ENCODE assay signal across 9 cellular contexts in the genomic region with DNA sequence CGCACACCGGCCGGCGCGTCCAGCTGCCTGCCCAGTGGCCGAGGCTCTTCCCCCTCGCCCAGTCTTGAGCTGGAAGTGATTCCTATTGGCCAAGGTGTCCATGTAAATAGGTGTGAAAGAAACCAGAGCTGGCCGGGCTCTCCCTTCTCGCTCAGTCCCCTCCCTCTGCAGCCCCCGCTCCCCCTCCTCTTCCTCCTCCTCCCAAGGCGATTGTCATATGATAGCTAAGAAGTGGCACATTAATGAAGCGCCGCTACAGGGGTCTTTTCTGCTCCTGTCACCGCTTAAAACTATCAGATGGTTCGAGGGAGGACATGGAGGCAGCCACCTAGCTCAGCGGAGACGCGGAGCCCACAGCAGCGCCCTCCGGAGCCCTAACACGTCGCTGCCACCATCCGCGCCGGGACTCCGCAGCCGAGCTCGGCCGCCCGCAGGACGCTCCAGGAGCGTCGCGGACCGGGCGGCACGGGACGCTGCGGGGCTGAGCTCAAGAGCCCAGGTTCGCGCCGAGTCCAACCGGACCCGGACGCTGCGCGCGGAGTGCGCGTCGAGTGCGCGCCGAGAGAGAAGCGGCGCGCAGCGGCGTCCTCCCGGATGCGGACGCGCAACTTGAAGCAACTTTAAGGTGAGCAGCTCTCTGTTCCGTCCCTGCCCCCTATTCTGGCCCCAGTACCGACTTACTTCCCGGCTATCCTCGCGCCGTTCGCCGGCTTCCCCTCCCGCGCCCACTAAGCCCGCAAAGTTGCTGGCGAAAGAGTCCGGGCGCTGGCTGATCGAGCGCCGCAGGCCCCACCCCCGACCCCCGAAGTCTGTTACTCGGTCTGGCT. TPM values are rescaled to one million over a fixed set of nuclear protein-coding genes. Genes with fewer than 3 reads are reported as not detected.
DNase-seq lines count a peak whose midpoint lies in the region; ATAC-seq, FAIRE-seq and TF ChIP-seq lines count a peak whose summit lies in the region.
"Had no signal": no experiment of that assay in that cellular context is flagged by ENCODE, and none has a peak within 500 bp of the region (broad histone marks: within the 10 kb centered on the region; RNA-seq: fewer than 3 reads in every experiment).

A gene (plus strand): TSS at position 293 of the 827 bp plus-strand sequence. CDS start 653 bp downstream, outside the sequence.

- in situ Hi-C loops in K562 (cut with MboI) = no loop called here

- peak within 1 kb of the TSS; percentile 93 for H3K4me3 Mint-ChIP-seq in nephron progenitor cell

- POLR2A ChIA-PET in K562 (lab: Yijun Ruan, JAX) = interaction anchor here (1.6 kb wide), 1 partner anchor 12 kb away, joined by 4 read pairs; no protein-coding TSS in a partner anchor

- H3K27ac ChIP-seq in K562 (ENCODE audit: extremely low read depth, low read depth, low read length) = no peak within 1 kb of the TSS

- H3K36me3 Mint-ChIP-seq in nephron progenitor cell (ENCODE audit: low read depth) = no peaks in the 10 kb centered on the region

- CTCF ChIA-PET in K562 (lab: Yijun Ruan, JAX; ENCODE audit: low intra/inter-chr PET ratio) = no interaction called here

- no peak for FAIRE-seq in K562 (lab: Jason Lieb, UNC)
- FAIRE-seq: islet of Langerhans had no signal

- intact Hi-C loops in K562 (cut with micrococcal nuclease) = no loop called here

- WGBS in K562 (ENCODE audit: insufficient coverage, low coverage, missing lambda C conversion rate) = 61% methylated on average over 27 of the region's 83 CpGs

- H3K79me2 ChIP-seq in K562 (ENCODE audit: control insufficient read depth, insufficient read depth, low read length) = no peaks in the 10 kb centered on the region

- peak within 1 kb of the TSS; percentile 88 for H3K27ac Mint-ChIP-seq in nephron progenitor cell

- H3K9ac ChIP-seq in K562 (ENCODE audit: insufficient read depth in 1 of 2, low read depth in 2 of 2, low read length in 2 of 2) = no peak within 1 kb of the TSS

- no peak for TF ChIP-seq POLR2A in K562 (conservative IDR thresholded peaks at IDR 0.05)

- no peak within 1 kb of the TSS for H2AFZ ChIP-seq in K562 (ENCODE audit: low read depth, low read length)

- no peak for TF ChIP-seq RAD21 in K562 (CRISPR knock-in tag; conservative IDR thresholded peaks at IDR 0.05 in 1 of 2, IDR thresholded peaks at IDR 0.05 in 1 of 2)

- H3K27me3 ChIP-seq in K562 (ENCODE audit: control insufficient read depth in 2 of 2, insufficient read depth in 2 of 2, low read length in 2 of 2) = peaks cover 14 to 46% of the 10 kb centered on the region in 2 experiments

- no peaks in the 10 kb centered on the region for H3K9me3 Mint-ChIP-seq in nephron progenitor cell

- peaks cover 78% of the 10 kb centered on the region for H3K4me1 Mint-ChIP-seq in nephron progenitor cell

- H3K27me3 Mint-ChIP-seq in nephron progenitor cell (ENCODE audit: low read depth, poor library complexity) = peaks cover 48% of the 10 kb centered on the region

- no peak within 1 kb of the TSS for H3K4me3 ChIP-seq in K562

- no peaks in the 10 kb centered on the region for H3K9me3 ChIP-seq in K562 (replicated peaks; ENCODE audit: control insufficient read depth, insufficient read depth, low read depth, low read length)

- H3K4me2 ChIP-seq in K562 (ENCODE audit: insufficient read depth, low read length) = no peak within 1 kb of the TSS

- no peak for TF ChIP-seq EP300 in K562 (IDR thresholded peaks at IDR 0.05; ENCODE audit: low read length)

- ATAC-seq in K562 = no peak
- ATAC-seq in GM18867 (IDR thresholded peaks at IDR 0.05; ENCODE audit: unreplicated experiment) = no peak

- no peaks in the 10 kb centered on the region for H3K36me3 ChIP-seq in K562 (ENCODE audit: control insufficient read depth, insufficient read depth, low read length)

- peak; percentile 61 for DNase-seq in COLO668 (lab: John Stamatoyannopoulos, UW; ENCODE audit: unreplicated experiment)
- DNase-seq in NCI-H1105 (lab: John Stamatoyannopoulos, UW) = peak; percentile 19
- DNase-seq in K562 (ENCODE audit: extremely low read depth in 1 of 4, low spot score in 3 of 4) = no peak
- DNase-seq in nephron progenitor cell = peak; percentile 80
- no peak for DNase-seq in NCI-H446 (lab: John Stamatoyannopoulos, UW)
- DNase-seq in NCI-H2171 treated with DMSO at 0.1 percent for 48 hours (lab: John Stamatoyannopoulos, UW) = no peak
- DNase-seq in Ammon's horn (ENCODE audit: low spot score) = no peak

- BruUV-seq in K562 (replicated peaks; lab: Mats Ljungman, UMichigan) = no TSS peak

- H3K4me1 ChIP-seq in K562 (replicated peaks in 1 of 2; ENCODE audit: control insufficient read depth in 2 of 2, insufficient read depth in 2 of 2, low read length in 2 of 2) = peaks cover 0 to 12% of the 10 kb centered on the region in 2 experiments; a peak in 2 of 5 replicates

- TF ChIP-seq CTCF in K562 (IDR thresholded peaks at IDR 0.05 in 2 of 3, conservative IDR thresholded peaks at IDR 0.05 in 1 of 3; ENCODE audit: insufficient read depth in 2 of 3, low read depth in 1 of 3, low read length in 3 of 3) = no peak
- no peak for TF ChIP-seq CTCF in nephron progenitor cell (IDR thresholded peaks at IDR 0.05)

- no peaks in the 10 kb centered on the region for H3K9me1 ChIP-seq in K562 (ENCODE audit: control insufficient read depth, insufficient read depth, low read length)

- H4K20me1 ChIP-seq in K562 (replicated peaks; ENCODE audit: control insufficient read depth, insufficient read depth, low read length) = no peaks in the 10 kb centered on the region

TF ChIP-seq in K562, 482 proteins besides CTCF, POLR2A, EP300 and RAD21:
- TF ChIP-seq, protein P1, sequence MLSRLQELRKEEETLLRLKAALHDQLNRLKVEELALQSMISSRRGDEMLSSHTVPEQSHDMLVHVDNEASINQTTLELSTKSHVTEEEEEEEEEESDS (CRISPR knock-in tag; IDR thresholded peaks at IDR 0.05) = no peak
- TF ChIP-seq, protein P2, sequence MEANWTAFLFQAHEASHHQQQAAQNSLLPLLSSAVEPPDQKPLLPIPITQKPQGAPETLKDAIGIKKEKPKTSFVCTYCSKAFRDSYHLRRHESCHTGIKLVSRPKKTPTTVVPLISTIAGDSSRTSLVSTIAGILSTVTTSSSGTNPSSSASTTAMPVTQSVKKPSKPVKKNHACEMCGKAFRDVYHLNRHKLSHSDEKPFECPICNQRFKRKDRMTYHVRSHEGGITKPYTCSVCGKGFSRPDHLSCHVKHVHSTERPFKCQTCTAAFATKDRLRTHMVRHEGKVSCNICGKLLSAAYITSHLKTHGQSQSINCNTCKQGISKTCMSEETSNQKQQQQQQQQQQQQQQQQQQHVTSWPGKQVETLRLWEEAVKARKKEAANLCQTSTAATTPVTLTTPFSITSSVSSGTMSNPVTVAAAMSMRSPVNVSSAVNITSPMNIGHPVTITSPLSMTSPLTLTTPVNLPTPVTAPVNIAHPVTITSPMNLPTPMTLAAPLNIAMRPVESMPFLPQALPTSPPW (CRISPR knock-in tag; IDR thresholded peaks at IDR 0.05) = peak; percentile 69; the same call in 1 of the 2 replicates

RNA-seq across cellular contexts. Expression of the gene that starts here (rescaled TPM):
- not detected in 2 replicates for total RNA-seq in K562 (2011; cell fraction: chromatin; rRNA removed; ENCODE audit: low replicate concordance)
- not detected in 2 replicates for total RNA-seq in K562 (2011; cell fraction: nucleolus; rRNA removed)
- total RNA-seq in K562 (2011; cell fraction: nucleoplasm; rRNA removed) = not detected in 2 replicates
- total RNA-seq in K562 (2014; rRNA removed) (not detected in 2 replicates), K562 (2014; rRNA removed; fragmentation: Illumina TruSeq; extraction: Trizol) (not detected in 2 replicates), K562 (2015; rRNA removed; fragmentation: Illumina TruSeq; extraction: Trizol) (not detected in 2 replicates), K562 (2021) (not detected in 2 replicates)
- polyA plus RNA-seq in K562 (2011; rRNA removed) (not detected in 2 replicates), K562 (2014; fragmentation: Illumina TruSeq; extraction: Trizol) (not detected in 2 replicates), K562 (2014; fragmentation: Nextera tagmentation; extraction: Ambion mirVana) (not detected), K562 (2014; rRNA removed) (not detected in 2 replicates)
- polyA plus RNA-seq in K562 (2011; cell fraction: cytosol; rRNA removed) = not detected in 2 replicates
- polyA plus RNA-seq in K562 (2011; cell fraction: nucleus; rRNA removed) = not detected in 2 replicates
- not detected in 2 replicates for polyA plus RNA-seq in K562 (2012)
- polyA minus RNA-seq in K562 (2011; rRNA and poly(A)+ RNA removed) = not detected in 2 replicates
- polyA minus RNA-seq in K562 (2011; cell fraction: cytosol; rRNA and poly(A)+ RNA removed) = not detected in 2 replicates
- not detected in 2 replicates for polyA minus RNA-seq in K562 (2011; cell fraction: nucleus; rRNA and poly(A)+ RNA removed)

Comparison
In these comparisons a context has a peak if more than half of its experiments do, and no peak if none do; other contexts are left out.
1. DNase-seq: peak in COLO668 (single experiment), NCI-H1105 (single experiment) and nephron progenitor cell (single experiment); none in K562 (0 of 4), NCI-H446 (0 of 2), NCI-H2171 treated with DMSO at 0.1 percent for 48 hours (single experiment) and Ammon's horn (single experiment).